ENCODE assay signal across 15 cellular contexts in the genomic region with DNA sequence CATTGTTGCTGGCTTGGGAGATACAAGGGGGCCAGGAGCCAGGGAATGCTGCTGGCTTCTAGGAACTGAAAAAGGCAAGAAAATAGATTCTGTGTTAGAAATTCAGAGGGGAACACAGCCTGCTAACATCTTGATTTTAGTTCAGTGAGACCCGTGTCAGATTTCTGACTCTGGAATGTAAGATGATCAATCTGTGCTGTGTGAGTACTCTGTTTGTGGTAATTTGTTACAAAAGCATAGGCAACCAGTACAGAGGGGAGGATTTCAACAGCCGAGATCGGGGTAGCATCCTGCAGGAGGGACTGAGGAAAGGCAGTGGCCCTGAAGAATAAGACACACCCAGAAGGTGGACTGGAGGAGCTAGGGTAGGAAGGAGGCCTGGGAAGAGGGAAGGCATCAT.
DNase-seq lines count a peak whose midpoint lies in the region; ATAC-seq and TF ChIP-seq lines count a peak whose summit lies in the region.
"Had no signal": no experiment of that assay in that cellular context is flagged by ENCODE, and none has a peak within 500 bp of the region (broad histone marks: within the 10 kb centered on the region; RNA-seq: fewer than 3 reads in every experiment).

No MANE protein-coding gene starts in this region.

- no peak overlapping the region for H2AK5ac ChIP-seq in mesenchymal stem cell (ENCODE audit: low read length, severe bottlenecking)

- no peak overlapping the region for H3K9ac ChIP-seq in mesenchymal stem cell (ENCODE audit: low read length)
- H3K9ac ChIP-seq: BLaER1 had no signal

- no peaks in the 10 kb centered on the region for H3K36me3 Mint-ChIP-seq in type B pancreatic cell
- H3K36me3 Mint-ChIP-seq: CD8-positive, alpha-beta memory T cell had no signal

- TF ChIP-seq CTCF in RWPE2 (IDR thresholded peaks at IDR 0.05; ENCODE audit: poor library complexity, severe bottlenecking) (no peak), type B pancreatic cell (conservative IDR thresholded peaks at IDR 0.05) (no peak)

- no peaks in the 10 kb centered on the region for H3K36me3 ChIP-seq in RWPE2 (ENCODE audit: low read depth)
- no peaks in the 10 kb centered on the region for H3K36me3 ChIP-seq in mesenchymal stem cell (ENCODE audit: control insufficient read depth in 1 of 2, insufficient read depth in 2 of 2, low read depth in 1 of 2, low read length in 2 of 2)
- H3K36me3 ChIP-seq: BLaER1 had no signal

- H3K27ac ChIP-seq in RWPE2 (ENCODE audit: poor library complexity, severe bottlenecking) (no peak overlapping the region), mesenchymal stem cell (ENCODE audit: low read length, poor library complexity, severe bottlenecking) (no peak overlapping the region)
- H3K27ac ChIP-seq: BLaER1 had no signal

- no peak overlapping the region for H3K18ac ChIP-seq in mesenchymal stem cell (ENCODE audit: low read depth in 1 of 2, low read length in 2 of 2)

- H3K9me3 ChIP-seq in RWPE2 (ENCODE audit: severe bottlenecking): no peaks in the 10 kb centered on the region
- H3K9me3 ChIP-seq in mesenchymal stem cell (ENCODE audit: control insufficient read depth, low read length): no peaks in the 10 kb centered on the region
- H3K9me3 ChIP-seq: BLaER1 had no signal

- no peak overlapping the region for H3K27ac Mint-ChIP-seq in type B pancreatic cell
- H3K27ac Mint-ChIP-seq: CD8-positive, alpha-beta memory T cell had no signal

- peak overlapping the region in 1 of 2 experiments; percentile 56 for H2BK12ac ChIP-seq in mesenchymal stem cell (ENCODE audit: low read length in 2 of 2)

- H3K23ac ChIP-seq in mesenchymal stem cell (ENCODE audit: low read length in 2 of 2): no peak overlapping the region

- no peak overlapping the region for H2BK15ac ChIP-seq in mesenchymal stem cell (ENCODE audit: low read depth, poor library complexity, severe bottlenecking)

- H3K14ac ChIP-seq in mesenchymal stem cell (ENCODE audit: low read length in 2 of 2): no peak overlapping the region

- DNase-seq in NCI-H2107 (lab: John Stamatoyannopoulos, UW) (peak; percentile 41), RWPE2 (ENCODE audit: low spot score) (no peak), mesenchymal stem cell (peak; percentile 8), type B pancreatic cell (ENCODE audit: extremely low spot score, unreplicated experiment) (no peak), OCI-M2 (lab: John Stamatoyannopoulos, UW; ENCODE audit: unreplicated experiment) (no peak)
- DNase-seq: CD8-positive, alpha-beta memory T cell; KBM-7; NCI-H1436 treated with DMSO at 0.1 percent for 48 hours; NCI-H524 treated with DMSO at 0.1 percent for 48 hours; NK-92 treated with Interleukin-12 subunit alpha and Interleukin-12 subunit beta, amount 100 ng/mL, for 24 hours; PC-3 had no signal

- no peak overlapping the region for H3K4me2 ChIP-seq in mesenchymal stem cell (ENCODE audit: low read length, poor library complexity, severe bottlenecking)
- H3K4me2 ChIP-seq: BLaER1 had no signal

- peaks cover 30% of the 10 kb centered on the region for H3K4me1 Mint-ChIP-seq in type B pancreatic cell (ENCODE audit: unreplicated experiment)
- H3K4me1 Mint-ChIP-seq: CD8-positive, alpha-beta memory T cell had no signal

- H2BK5ac ChIP-seq in mesenchymal stem cell (ENCODE audit: low read depth, low read length, poor library complexity, severe bottlenecking): no peak overlapping the region

- 46% methylated on average over 3 of the region's 3 CpGs for WGBS in mesenchymal stem cell

- H3K27me3 ChIP-seq in RWPE2 (ENCODE audit: insufficient read depth, poor library complexity, severe bottlenecking) (peaks cover 18% of the 10 kb centered on the region), mesenchymal stem cell (ENCODE audit: control insufficient read depth in 1 of 2, insufficient read depth in 1 of 2, low read length in 2 of 2) (no peaks in the 10 kb centered on the region)
- H3K27me3 ChIP-seq: BLaER1 had no signal

- H3K79me1 ChIP-seq in mesenchymal stem cell (replicated peaks; ENCODE audit: low read length, poor library complexity, severe bottlenecking): no peaks in the 10 kb centered on the region

- no peaks in the 10 kb centered on the region for H3K4me1 ChIP-seq in RWPE2 (ENCODE audit: insufficient read depth, poor library complexity, severe bottlenecking)
- H3K4me1 ChIP-seq in mesenchymal stem cell (ENCODE audit: control insufficient read depth, insufficient read depth, low read depth, low read length): no peaks in the 10 kb centered on the region

- H2BK120ac ChIP-seq in mesenchymal stem cell (ENCODE audit: low read depth, low read length): no peak overlapping the region

- no peak overlapping the region for H2AFZ ChIP-seq in mesenchymal stem cell (ENCODE audit: low read depth, low read length)

- H3K9me3 Mint-ChIP-seq in type B pancreatic cell: no peaks in the 10 kb centered on the region
- H3K9me3 Mint-ChIP-seq: CD8-positive, alpha-beta memory T cell had no signal

- no peak overlapping the region for H4K91ac ChIP-seq in mesenchymal stem cell (ENCODE audit: low read length)

- H4K8ac ChIP-seq in mesenchymal stem cell (ENCODE audit: low read length): no peak overlapping the region

- H3K27me3 Mint-ChIP-seq in type B pancreatic cell: peaks cover 11% of the 10 kb centered on the region

- ATAC-seq in RWPE2 (ENCODE audit: low read depth) (peak; percentile 35; the same call in 1 of the 3 replicates), HG03521 (IDR thresholded peaks at IDR 0.05; ENCODE audit: unreplicated experiment) (no peak), HG02938 (IDR thresholded peaks at IDR 0.05; ENCODE audit: unreplicated experiment) (no peak)
- ATAC-seq: HCT116 had no signal

- H3K4me3 ChIP-seq in RWPE2 (ENCODE audit: severe bottlenecking) (no peak overlapping the region), mesenchymal stem cell (ENCODE audit: insufficient read depth in 1 of 2, low read depth in 1 of 2, low read length in 2 of 2) (no peak overlapping the region)
- H3K4me3 ChIP-seq: BLaER1 had no signal

- peak overlapping the region; percentile 18 for H3K4me3 Mint-ChIP-seq in type B pancreatic cell
- H3K4me3 Mint-ChIP-seq: CD8-positive, alpha-beta memory T cell had no signal

- H3K4ac ChIP-seq in mesenchymal stem cell (ENCODE audit: low read depth in 1 of 2, low read length in 2 of 2): no peak overlapping the region

Comparison
In these comparisons a context has a peak if more than half of its experiments do, and no peak if none do; other contexts are left out.
1. DNase-seq: peak in NCI-H2107 (single experiment) and mesenchymal stem cell (single experiment); none in RWPE2 (single experiment), type B pancreatic cell (single experiment) and OCI-M2 (single experiment).